10 cellular contexts compared by ENCODE assay signal in genomic region chr22:27867958-27868737, GRCh38. TPM values are rescaled to one million over a fixed set of nuclear protein-coding genes. Genes with fewer than 3 reads are reported as not detected.
DNase-seq lines count a peak whose midpoint lies in the region; ATAC-seq and TF ChIP-seq lines count a peak whose summit lies in the region.
"Had no signal": no experiment of that assay in that cellular context is flagged by ENCODE, and none has a peak within 500 bp of the region (broad histone marks: within the 10 kb centered on the region; RNA-seq: fewer than 3 reads in every experiment).

No MANE protein-coding gene starts in this region.

- POLR2A ChIA-PET in MCF 10A (lab: Yijun Ruan, JAX): interaction anchor here (0.6 to 2.1 kb wide), 7 partner anchors 11 to 1401 kb away, joined by 3 to 11 read pairs (median 4); partner anchors contain the start of gene PITPNB

- TF ChIP-seq CTCF in MCF 10A (IDR thresholded peaks at IDR 0.05; ENCODE audit: unreplicated experiment) (no peak), mammary epithelial cell (conservative IDR thresholded peaks at IDR 0.05 in 1 of 2, IDR thresholded peaks at IDR 0.05 in 1 of 2; ENCODE audit: extremely low read depth in 1 of 2, insufficient read depth in 1 of 2, low read depth in 1 of 2, low read length in 2 of 2) (no peak), colonic mucosa (IDR thresholded peaks at IDR 0.05) (no peak), mucosa of descending colon (IDR thresholded peaks at IDR 0.05) (no peak)

- ATAC-seq in mucosa of descending colon (peak; percentile 19), HG03095 (IDR thresholded peaks at IDR 0.05; ENCODE audit: unreplicated experiment) (no peak)

- BruUV-seq in MCF 10A (replicated peaks; lab: Mats Ljungman, UMichigan) (no TSS peak), mammary epithelial cell (replicated peaks; lab: Mats Ljungman, UMichigan) (no TSS peak)

- no peak overlapping the region for H3K4me3 Mint-ChIP-seq in MCF 10A (ENCODE audit: unreplicated experiment)

- no peaks in the 10 kb centered on the region for H3K9me3 Mint-ChIP-seq in MCF 10A (ENCODE audit: unreplicated experiment)

- no peak overlapping the region for H2AFZ ChIP-seq in mammary epithelial cell (ENCODE audit: low read depth, low read length)

- H3K4me3 ChIP-seq in mammary epithelial cell (replicated peaks in 1 of 3; ENCODE audit: insufficient read depth in 1 of 3, low read depth in 2 of 3, low read length in 3 of 3) (no peak overlapping the region), colonic mucosa (no peak overlapping the region), mucosa of descending colon (no peak overlapping the region), urinary bladder (ENCODE audit: low read depth, low read length) (no peak overlapping the region)

- in situ Hi-C loops in mammary epithelial cell (cut with MboI; ENCODE audit: low sequenced_read_pairs in 2 of 2): no loop called here

- H3K36me3 ChIP-seq in mammary epithelial cell (ENCODE audit: insufficient read depth, low read length): peaks cover 20% of the 10 kb centered on the region
- no peaks in the 10 kb centered on the region for H3K36me3 ChIP-seq in colonic mucosa
- H3K36me3 ChIP-seq in mucosa of descending colon (ENCODE audit: low read depth): no peaks in the 10 kb centered on the region
- H3K36me3 ChIP-seq in urinary bladder (ENCODE audit: insufficient read depth): peaks cover 3% of the 10 kb centered on the region

- dilution Hi-C loops in mammary epithelial cell (cut with HindIII; ENCODE audit: low sequenced_read_pairs): no loop called here

- peaks cover 83% of the 10 kb centered on the region for H3K79me2 ChIP-seq in mammary epithelial cell (ENCODE audit: insufficient read depth, low read length)

- no peak overlapping the region for H3K27ac ChIP-seq in mammary epithelial cell (ENCODE audit: insufficient read depth, low read depth, low read length)
- H3K27ac ChIP-seq in colonic mucosa: peak overlapping the region; percentile 81
- H3K27ac ChIP-seq in urinary bladder (ENCODE audit: low read depth): peak overlapping the region; percentile 77
- H3K27ac ChIP-seq: C4-2B had no signal

- H3K27me3 Mint-ChIP-seq in MCF 10A (ENCODE audit: insufficient read depth, unreplicated experiment): no peaks in the 10 kb centered on the region

- no peaks in the 10 kb centered on the region for H4K20me1 ChIP-seq in mammary epithelial cell (ENCODE audit: insufficient read depth, low read length)

- H3K4me1 ChIP-seq in mammary epithelial cell (ENCODE audit: insufficient read depth, low read length): peaks cover 12% of the 10 kb centered on the region
- peaks cover 5% of the 10 kb centered on the region for H3K4me1 ChIP-seq in colonic mucosa
- H3K4me1 ChIP-seq in mucosa of descending colon (ENCODE audit: low read depth): peaks cover 27% of the 10 kb centered on the region
- H3K4me1 ChIP-seq in urinary bladder (ENCODE audit: insufficient read depth): no peaks in the 10 kb centered on the region

- H3K9me3 ChIP-seq in mammary epithelial cell (replicated peaks; ENCODE audit: insufficient read depth, low read length) (no peaks in the 10 kb centered on the region), colonic mucosa (no peaks in the 10 kb centered on the region), mucosa of descending colon (no peaks in the 10 kb centered on the region)

- intact Hi-C loops in MCF 10A (cut with micrococcal nuclease) (loop anchor here (10.0 kb wide), 1 partner anchor 143 kb away; no protein-coding TSS in a partner anchor), mammary epithelial cell (cut with micrococcal nuclease) (no loop called here), colonic mucosa (cut with DNase I) (no loop called here), mucosa of descending colon (cut with DNase I, micrococcal nuclease) (no loop called here)

- peaks cover 43% of the 10 kb centered on the region for H3K36me3 Mint-ChIP-seq in MCF 10A (ENCODE audit: insufficient read depth, unreplicated experiment)

- H3K9ac ChIP-seq in mammary epithelial cell (ENCODE audit: insufficient read depth, low read length): no peak overlapping the region
- peak overlapping the region in 1 of 2 donors; percentile 10 for H3K9ac ChIP-seq in colonic mucosa (ENCODE audit: low read depth in 2 of 2, low read length in 2 of 2)

- H3K4me1 Mint-ChIP-seq in MCF 10A (ENCODE audit: insufficient read depth, unreplicated experiment): peaks cover 35% of the 10 kb centered on the region

- CTCF ChIA-PET in MCF 10A (lab: Yijun Ruan, JAX) (interaction anchor here (0.6 to 2.1 kb wide), 6 partner anchors 13 to 138 kb away, joined by 3 to 7 read pairs (median 4); no protein-coding TSS in a partner anchor), mammary epithelial cell (lab: Charles Lee; ENCODE audit: low non-redundant PET) (no interaction called here)

- DNase-seq in MCF 10A (ENCODE audit: unreplicated experiment) (no peak), mammary epithelial cell (no peak), colonic mucosa (no peak), mucosa of descending colon (no peak), foreskin melanocyte (no peak)
- no peak for DNase-seq in stimulated activated CD4-positive, alpha-beta T cell treated with anti-CD3 and anti-CD28 coated beads, Interleukin-1b, Interleukin-23, amount 100 ng/mL, for 48 hours
- DNase-seq: activated effector memory CD4-positive, alpha-beta T cell treated with Interleukin-2 at 50 U/mL for 16 hours had no signal

- H3K4me2 ChIP-seq in mammary epithelial cell (ENCODE audit: insufficient read depth, low read depth, low read length): no peak overlapping the region

- H3K27me3 ChIP-seq in mammary epithelial cell (ENCODE audit: insufficient read depth, low read length): no peaks in the 10 kb centered on the region
- H3K27me3 ChIP-seq in colonic mucosa: no peaks in the 10 kb centered on the region

- 64% methylated on average over 5 of the region's 5 CpGs for WGBS in mammary epithelial cell (ENCODE audit: low coverage, missing lambda C conversion rate)
- WGBS in urinary bladder: 60% methylated on average over 5 of the region's 5 CpGs

- peak overlapping the region; percentile 98 for H3K27ac Mint-ChIP-seq in MCF 10A (ENCODE audit: low read depth, unreplicated experiment)

RNA-seq across cellular contexts. Expression of gene PITPNB, which starts 50.9 kb away (rescaled TPM):
- 93.1 and 124 TPM in 2 replicates for total RNA-seq in MCF 10A (2022)
- total RNA-seq in mammary epithelial cell: 100 to 1,000 TPM in 1 of 2 donors, 10 to 100 TPM in 1; 33.5 to 125 TPM
- 43.8 TPM for polyA plus RNA-seq in mammary epithelial cell
- polyA minus RNA-seq in mammary epithelial cell: 69.6 TPM
- 10 to 100 TPM; 40.0 to 51.6 TPM for total RNA-seq in colonic mucosa
- 100 to 1,000 TPM in 1 of 3 donors, 10 to 100 TPM in 2; 42.5 to 130 (median 47.4) TPM for total RNA-seq in mucosa of descending colon
- total RNA-seq in urinary bladder: 70.7 TPM
- polyA plus RNA-seq in urinary bladder: 82.8 TPM
